18 cellular contexts compared by ENCODE assay signal in the genomic region with DNA sequence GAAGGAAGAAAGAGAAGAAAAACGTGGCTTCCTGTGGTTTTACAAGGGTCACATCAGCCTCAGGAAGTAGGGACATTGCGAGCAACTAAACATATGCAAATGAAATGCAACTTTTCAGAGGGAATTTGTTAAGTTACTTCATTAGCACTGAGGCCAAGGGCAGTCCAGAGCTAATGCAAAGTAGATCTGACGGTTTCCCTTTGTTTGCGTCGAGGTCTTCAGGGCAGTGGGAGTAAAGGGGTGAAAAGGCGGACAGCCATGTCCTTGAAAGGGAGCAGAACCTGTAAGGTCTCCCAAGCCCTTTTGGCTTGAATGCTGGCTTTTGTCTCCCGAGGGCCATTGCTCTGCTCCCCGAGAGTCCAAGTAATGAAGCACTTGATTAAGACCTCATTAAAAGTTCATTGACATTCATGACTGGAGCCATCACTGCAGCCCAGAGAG.
DNase-seq lines count a peak whose midpoint lies in the region; ATAC-seq and TF ChIP-seq lines count a peak whose summit lies in the region.
"Had no signal": no experiment of that assay in that cellular context is flagged by ENCODE, and none has a peak within 500 bp of the region (broad histone marks: within the 10 kb centered on the region; RNA-seq: fewer than 3 reads in every experiment).

No MANE protein-coding gene starts in this region.

- TF ChIP-seq EP300 in esophagus muscularis mucosa (IDR thresholded peaks at IDR 0.05): no peak

- no peaks in the 10 kb centered on the region for H3K4me1 Mint-ChIP-seq in immature natural killer cell
- H3K4me1 Mint-ChIP-seq: CD4-positive, CD25-positive, alpha-beta regulatory T cell had no signal

- peaks cover 2 to 6% (median 2%) of the 10 kb centered on the region in 3 donors for H3K27me3 Mint-ChIP-seq in immature natural killer cell (ENCODE audit: low read depth in 3 of 3)
- H3K27me3 Mint-ChIP-seq: IgD-negative memory B cell had no signal

- no peaks in the 10 kb centered on the region for H3K27me3 ChIP-seq in NT2/D1 (ENCODE audit: insufficient read depth, insufficient read length)
- H3K27me3 ChIP-seq in esophagus muscularis mucosa: peaks cover 0 to 4% (median 0%) of the 10 kb centered on the region in 4 donors

- DNase-seq in ELF-1 (ENCODE audit: low read depth, low spot score): peak; percentile 76
- DNase-seq in NT2/D1 (ENCODE audit: low read depth, low spot score): peak; percentile 81
- peak; percentile 31 for DNase-seq in esophagus muscularis mucosa (ENCODE audit: extremely low spot score)
- DNase-seq in inferior parietal cortex (ENCODE audit: extremely low spot score): peak; percentile 4
- no peak for DNase-seq in SW 1271 (lab: John Stamatoyannopoulos, UW)
- DNase-seq in HuH-7 (ENCODE audit: low spot score): no peak
- DNase-seq in immature natural killer cell: no peak
- DNase-seq: CD4-positive, CD25-positive, alpha-beta regulatory T cell; GOT3; MV-4-11; NCI-H1436 treated with DMSO at 0.1 percent for 48 hours; NCI-H2081 treated with DMSO at 0.1 percent for 48 hours; NCI-H226; PC-3 had no signal

- no peak overlapping the region for H3K27ac Mint-ChIP-seq in immature natural killer cell
- H3K27ac Mint-ChIP-seq: CD4-positive, CD25-positive, alpha-beta regulatory T cell; IgD-negative memory B cell had no signal

- H3K4me1 ChIP-seq in NT2/D1 (ENCODE audit: insufficient read depth, insufficient read length) (peaks cover 5% of the 10 kb centered on the region), esophagus muscularis mucosa (peaks cover 0 to under 1% (median under 1%) of the 10 kb centered on the region in 4 donors)
- H3K4me1 ChIP-seq: A549 had no signal

- no peak for TF ChIP-seq CTCF in esophagus muscularis mucosa (IDR thresholded peaks at IDR 0.05)

- intact Hi-C loops in esophagus muscularis mucosa (cut with DNase I): no loop called here

- no peaks in the 10 kb centered on the region for H3K9me3 Mint-ChIP-seq in immature natural killer cell

- TF ChIP-seq POLR2A in esophagus muscularis mucosa (IDR thresholded peaks at IDR 0.05; ENCODE audit: low read depth): no peak

- H3K9ac ChIP-seq in NT2/D1 (ENCODE audit: insufficient read length, low read depth): no peak overlapping the region

- no peak overlapping the region for H3K27ac ChIP-seq in esophagus muscularis mucosa (replicated peaks in 1 of 4)
- H3K27ac ChIP-seq: A549 had no signal

- ATAC-seq in activated CD4-positive, CD25-positive, alpha-beta regulatory T cell treated with anti-CD3 and anti-CD28 coated beads, Interleukin-2, amount 50 U/mL, for 24 hours: no peak
- ATAC-seq: A549, GM12878, PC-3 had no signal

- no peaks in the 10 kb centered on the region for H3K36me3 Mint-ChIP-seq in immature natural killer cell
- H3K36me3 Mint-ChIP-seq: CD4-positive, CD25-positive, alpha-beta regulatory T cell; IgD-negative memory B cell had no signal

- no peaks in the 10 kb centered on the region for H3K36me3 ChIP-seq in NT2/D1 (ENCODE audit: insufficient read depth, insufficient read length, low read length)
- H3K36me3 ChIP-seq in esophagus muscularis mucosa: no peaks in the 10 kb centered on the region

- H3K9me3 ChIP-seq in NT2/D1 (ENCODE audit: insufficient read depth, low read length) (no peaks in the 10 kb centered on the region), esophagus muscularis mucosa (no peaks in the 10 kb centered on the region)
- H3K9me3 ChIP-seq: A549 had no signal

- 74% methylated on average over 8 of the region's 8 CpGs for WGBS in esophagus muscularis mucosa

- H3K4me3 ChIP-seq in NT2/D1 (ENCODE audit: insufficient read length, low read depth) (no peak overlapping the region), esophagus muscularis mucosa (no peak overlapping the region)
- H3K4me3 ChIP-seq: A549, GM12878 had no signal

- no peak overlapping the region for H3K4me3 Mint-ChIP-seq in immature natural killer cell
- H3K4me3 Mint-ChIP-seq: CD4-positive, CD25-positive, alpha-beta regulatory T cell; IgD-negative memory B cell had no signal

Comparison
In these comparisons a context has a peak if more than half of its experiments do, and no peak if none do; other contexts are left out.
1. DNase-seq: peak in ELF-1 (single experiment), NT2/D1 (single experiment), esophagus muscularis mucosa (single experiment) and inferior parietal cortex (single experiment); none in SW 1271 (0 of 2), HuH-7 (single experiment) and immature natural killer cell (0 of 3).